ENCODE assay signal across 1 cellular context in genomic region chr7:73891178-73891885, GRCh38.
TF ChIP-seq lines count a peak whose summit lies in the region.

No MANE protein-coding gene starts in this region.

TF ChIP-seq in IMR-90, 13 proteins besides CTCF, POLR2A, EP300 and RAD21:
- no peak for TF ChIP-seq RCOR1 (IDR thresholded peaks at IDR 0.05; ENCODE audit: insufficient replicate concordance, low read length)
- no peak for TF ChIP-seq ELK1 (IDR thresholded peaks at IDR 0.05; ENCODE audit: borderline replicate concordance, low read depth, low read length)
- TF ChIP-seq BHLHE40 (IDR thresholded peaks at IDR 0.05; ENCODE audit: low read depth, low read length) = no peak
- no peak for TF ChIP-seq MAFK (IDR thresholded peaks at IDR 0.05; ENCODE audit: low read depth, low read length)
- no peak for TF ChIP-seq MXI1 (IDR thresholded peaks at IDR 0.05; ENCODE audit: borderline replicate concordance, low read depth, low read length)
- TF ChIP-seq CHD1 (IDR thresholded peaks at IDR 0.05; ENCODE audit: low read depth, low read length) = no peak
